In genomic region chr5:56259002-56259511, GRCh38 we compare ENCODE assay signal across 9 cellular contexts. TPM values are rescaled to one million over a fixed set of nuclear protein-coding genes. Genes with fewer than 3 reads are reported as not detected.
DNase-seq lines count a peak whose midpoint lies in the region; ATAC-seq and TF ChIP-seq lines count a peak whose summit lies in the region.
"Had no signal": no experiment of that assay in that cellular context is flagged by ENCODE, and none has a peak within 500 bp of the region (broad histone marks: within the 10 kb centered on the region; RNA-seq: fewer than 3 reads in every experiment).

No MANE protein-coding gene starts in this region.

- H3K4me3 Mint-ChIP-seq in activated T-cell treated with anti-CD3 and anti-CD28 coated beads, Interleukin-2, amount 50 U/mL, for 4 hours = no peak overlapping the region
- no peak overlapping the region for H3K4me3 Mint-ChIP-seq in T-helper 17 cell
- H3K4me3 Mint-ChIP-seq: CD4-positive, alpha-beta T cell had no signal

- no peaks in the 10 kb centered on the region for H3K9me3 Mint-ChIP-seq in activated T-cell treated with anti-CD3 and anti-CD28 coated beads, Interleukin-2, amount 50 U/mL, for 4 hours
- H3K9me3 Mint-ChIP-seq: CD4-positive, alpha-beta T cell had no signal

- no peak for TF ChIP-seq EP300 in ovary (IDR thresholded peaks at IDR 0.05)

- DNase-seq in activated T-cell treated with anti-CD3 and anti-CD28 coated beads, Interleukin-2, amount 50 U/mL, for 4 hours = no peak
- DNase-seq in activated T-cell treated with anti-CD3 and anti-CD28 coated beads, Interleukin-2, amount 50 U/mL, for 1 hour = no peak
- DNase-seq in NB4 (ENCODE audit: low read depth) (peak; percentile 70), fibroblast of the aortic adventitia (ENCODE audit: low read depth) (peak; percentile 98), stromal cell of bone marrow (ENCODE audit: low read depth) (peak; percentile 95), T-helper 17 cell (no peak), ovary (no peak), H7 (no peak)
- DNase-seq: CD4-positive, alpha-beta T cell had no signal

- H3K4me1 ChIP-seq in ovary (ENCODE audit: insufficient read depth) = no peaks in the 10 kb centered on the region

- H3K27me3 Mint-ChIP-seq in activated T-cell treated with anti-CD3 and anti-CD28 coated beads, Interleukin-2, amount 50 U/mL, for 4 hours (ENCODE audit: low read depth) = no peaks in the 10 kb centered on the region
- no peaks in the 10 kb centered on the region for H3K27me3 Mint-ChIP-seq in T-helper 17 cell
- H3K27me3 Mint-ChIP-seq: CD4-positive, alpha-beta T cell had no signal

- TF ChIP-seq CTCF in NB4 (IDR thresholded peaks at IDR 0.05; ENCODE audit: low read depth, low read length) (no peak), fibroblast of the aortic adventitia (IDR thresholded peaks at IDR 0.05; ENCODE audit: insufficient read depth, low read length) (no peak), ovary (IDR thresholded peaks at IDR 0.05) (no peak)

- peaks cover 2% of the 10 kb centered on the region for H3K4me1 Mint-ChIP-seq in activated T-cell treated with anti-CD3 and anti-CD28 coated beads, Interleukin-2, amount 50 U/mL, for 4 hours (ENCODE audit: low read depth)
- no peaks in the 10 kb centered on the region for H3K4me1 Mint-ChIP-seq in T-helper 17 cell

- H3K36me3 Mint-ChIP-seq in activated T-cell treated with anti-CD3 and anti-CD28 coated beads, Interleukin-2, amount 50 U/mL, for 4 hours (ENCODE audit: insufficient read depth) = no peaks in the 10 kb centered on the region
- no peaks in the 10 kb centered on the region for H3K36me3 Mint-ChIP-seq in T-helper 17 cell (ENCODE audit: low read depth)

- H3K9me3 ChIP-seq in T-helper 17 cell (ENCODE audit: control insufficient read depth, low read length, poor library complexity, severe bottlenecking) (no peaks in the 10 kb centered on the region), ovary (no peaks in the 10 kb centered on the region)

- 1 to 6% (median 3%) methylated on average over 2 of the region's 2 CpGs for WGBS in ovary, 3 donors

- intact Hi-C loops in ovary (cut with DNase I) = no loop called here

- H3K27ac Mint-ChIP-seq in T-helper 17 cell = no peak overlapping the region
- H3K27ac Mint-ChIP-seq: CD4-positive, alpha-beta T cell had no signal

- H3K27me3 ChIP-seq in ovary = no peaks in the 10 kb centered on the region
- H3K27me3 ChIP-seq in H7 (ENCODE audit: control insufficient read depth, insufficient read depth, low read length) = no peaks in the 10 kb centered on the region

- TF ChIP-seq POLR2A in NB4 (IDR thresholded peaks at IDR 0.05; ENCODE audit: extremely low read depth, insufficient read length) = no peak
- no peak for TF ChIP-seq POLR2A in ovary (IDR thresholded peaks at IDR 0.05)

- H3K36me3 ChIP-seq in ovary (no peaks in the 10 kb centered on the region), H7 (replicated peaks; ENCODE audit: control insufficient read depth, insufficient read depth, low read length) (no peaks in the 10 kb centered on the region)

- peak; percentile 86 to 93 for ATAC-seq in activated T-cell treated with anti-CD3 and anti-CD28 coated beads, Interleukin-2, amount 50 U/mL, for 4 hours
- ATAC-seq in T-helper 17 cell = no peak

- no peak overlapping the region for H3K27ac ChIP-seq in ovary

- no peak overlapping the region for H3K4me3 ChIP-seq in NB4 (ENCODE audit: low read depth, low read length)
- H3K4me3 ChIP-seq in fibroblast of the aortic adventitia (ENCODE audit: low read depth, low read length) = no peak overlapping the region
- no peak overlapping the region for H3K4me3 ChIP-seq in ovary
- H3K4me3 ChIP-seq in H7 (ENCODE audit: insufficient read depth, low read depth, low read length) = no peak overlapping the region

RNA-seq across cellular contexts. Expression of gene ANKRD55, which starts 25.9 kb away (rescaled TPM):
- total RNA-seq in activated T-cell treated with anti-CD3 and anti-CD28 coated beads, Interleukin-2, amount 50 U/mL, for 4 hours = under 1 TPM in 2 of 3 donors, not detected in 1; 0.21 to 0.22 TPM
- total RNA-seq in fibroblast of the aortic adventitia (ENCODE audit: low replicate concordance) = 0.57 TPM in 1 of 2 replicates, not detected in the other
- 1 to 10 TPM; 2.3 to 3.1 TPM for total RNA-seq in T-helper 17 cell
- total RNA-seq in ovary = under 1 TPM in 1 of 7 donors, not detected in 6; 0.25 TPM
- under 1 TPM; 0.05 to 0.23 TPM for polyA plus RNA-seq in ovary
- not detected in 2 replicates for total RNA-seq in H7 (2014; rRNA removed; shearing (Covaris generic))

Comparison
In these comparisons a context has a peak if more than half of its experiments do, and no peak if none do; other contexts are left out.
1. DNase-seq: peak in NB4 (single experiment), fibroblast of the aortic adventitia (single experiment) and stromal cell of bone marrow (single experiment); none in activated T-cell treated with anti-CD3 and anti-CD28 coated beads, Interleukin-2, amount 50 U/mL, for 4 hours (single experiment), activated T-cell treated with anti-CD3 and anti-CD28 coated beads, Interleukin-2, amount 50 U/mL, for 1 hour (single experiment), T-helper 17 cell (0 of 3), ovary (0 of 5) and H7 (single experiment).